8 cellular contexts compared by ENCODE assay signal in the genomic region with DNA sequence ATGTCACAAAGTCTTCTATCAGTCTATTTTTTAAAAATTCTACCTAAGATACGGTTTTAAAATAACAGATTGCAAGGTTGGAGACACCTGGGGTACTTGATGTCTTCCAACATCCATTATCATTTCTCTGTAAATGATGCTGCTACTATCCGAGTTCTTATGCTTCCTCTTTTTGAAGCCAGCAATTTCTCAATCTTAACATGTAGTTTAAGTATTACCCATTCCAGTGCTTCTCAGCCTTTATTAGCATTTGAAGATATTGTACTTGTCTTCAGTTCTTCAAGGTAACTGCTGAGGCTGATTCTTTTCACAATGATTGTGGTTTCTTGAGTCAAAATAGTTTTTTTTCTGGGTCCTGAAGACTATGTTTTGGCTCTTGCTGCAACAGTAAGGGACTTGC.
A peak's percentile ranks its signal among the peaks of the same experiment; 100 is the strongest.
DNase-seq lines count a peak whose midpoint lies in the region; ATAC-seq and TF ChIP-seq lines count a peak whose summit lies in the region.

No MANE protein-coding gene starts in this region.

- peak overlapping the region; percentile 85 to 90 for H3K27ac Mint-ChIP-seq in activated naive CD4-positive, alpha-beta T cell treated with anti-CD3 and anti-CD28 coated beads, Interleukin-2, amount 50 U/mL, for 72 hours
- no peak overlapping the region for H3K27ac Mint-ChIP-seq in neural crest cell (ENCODE audit: unreplicated experiment)

- ATAC-seq in GM18511 (IDR thresholded peaks at IDR 0.05; ENCODE audit: unreplicated experiment), result peak; percentile 9
- peak; percentile 21 for ATAC-seq in HG03378 (IDR thresholded peaks at IDR 0.05; ENCODE audit: unreplicated experiment)
- no peak for ATAC-seq in activated naive CD4-positive, alpha-beta T cell treated with anti-CD3 and anti-CD28 coated beads, Interleukin-2, amount 50 U/mL, for 72 hours
- ATAC-seq in HG03460 (IDR thresholded peaks at IDR 0.05; ENCODE audit: unreplicated experiment), result no peak

- peaks cover 8% of the 10 kb centered on the region for H3K4me1 Mint-ChIP-seq in neural crest cell

- H3K36me3 Mint-ChIP-seq in activated naive CD4-positive, alpha-beta T cell treated with anti-CD3 and anti-CD28 coated beads, Interleukin-2, amount 50 U/mL, for 72 hours, result no peaks in the 10 kb centered on the region
- no peaks in the 10 kb centered on the region for H3K36me3 Mint-ChIP-seq in neural crest cell (ENCODE audit: low read depth)

- peak overlapping the region; percentile 91 for H3K4me3 Mint-ChIP-seq in neural crest cell

- H3K27me3 Mint-ChIP-seq in neural crest cell (ENCODE audit: low read depth), result peaks cover 48% of the 10 kb centered on the region

- H3K9me3 Mint-ChIP-seq in activated naive CD4-positive, alpha-beta T cell treated with anti-CD3 and anti-CD28 coated beads, Interleukin-2, amount 50 U/mL, for 72 hours, result no peaks in the 10 kb centered on the region
- H3K9me3 Mint-ChIP-seq in neural crest cell, result no peaks in the 10 kb centered on the region

- no peak for TF ChIP-seq CTCF in neural crest cell (conservative IDR thresholded peaks at IDR 0.05)

- DNase-seq in activated naive CD4-positive, alpha-beta T cell treated with anti-CD3 and anti-CD28 coated beads, Interleukin-2, amount 50 U/mL, for 72 hours (ENCODE audit: low spot score in 2 of 2), result no peak
- DNase-seq in neural crest cell (ENCODE audit: low read depth, low spot score) (no peak), COR-L47 (lab: John Stamatoyannopoulos, UW) (no peak), germinal center (ENCODE audit: low spot score) (no peak), retina (no peak)

Comparison
In these comparisons a context has a peak if more than half of its experiments do, and no peak if none do; other contexts are left out.
1. ATAC-seq: peak in GM18511 (single experiment) and HG03378 (single experiment); none in activated naive CD4-positive, alpha-beta T cell treated with anti-CD3 and anti-CD28 coated beads, Interleukin-2, amount 50 U/mL, for 72 hours (0 of 2) and HG03460 (single experiment).